Comparison of ENCODE assay signal across 22 cellular contexts in genomic region chr16:70468776-70469525, GRCh38.
"Had no signal": no experiment of that assay in that cellular context is flagged by ENCODE, and none has a peak within 500 bp of the region (broad histone marks: within the 10 kb centered on the region; RNA-seq: fewer than 3 reads in every experiment).

No MANE protein-coding gene starts in this region.

- H3K27ac ChIP-seq: esophagus muscularis mucosa, foreskin keratinocyte, ovary, right atrium auricular region, thoracic aorta had no signal

- H3K27ac Mint-ChIP-seq: activated CD4-positive, alpha-beta T cell treated with anti-CD3 and anti-CD28 coated beads for 36 hours; activated T-helper 2 cell treated with anti-CD3 and anti-CD28 coated beads, Interferon-gamma antibody, Interleukin-2, Interleukin-4, amounts not matched to agents 10 μg/mL and 5 μg/mL and 100 μg/mL, durations not matched to agents 14 hours and 24 hours and 36 hours; natural killer cell treated with Interleukin-12 subunit alpha and Interleukin-12 subunit beta and Interleukin-15 and Interleukin-18, amount 100 ng/mL, for 72 hours; T-helper 2 cell treated with Interferon-gamma antibody and Interleukin-4, amounts not matched to agents 5 μg/mL and 100 μg/mL, for 36 hours had no signal

- H3K4me1 ChIP-seq: esophagus muscularis mucosa, foreskin keratinocyte, right atrium auricular region had no signal

- H3K27me3 Mint-ChIP-seq: activated CD4-positive, alpha-beta T cell treated with anti-CD3 and anti-CD28 coated beads for 36 hours; central memory CD8-positive, alpha-beta T cell; natural killer cell treated with Interleukin-12 subunit alpha and Interleukin-12 subunit beta and Interleukin-15 and Interleukin-18, amount 100 ng/mL, for 72 hours; T-cell had no signal

- H3K36me3 Mint-ChIP-seq: activated naive CD4-positive, alpha-beta T cell treated with anti-CD3 and anti-CD28 coated beads, Interleukin-2, amount 50 U/mL, for 72 hours; natural killer cell treated with Interleukin-12 subunit alpha and Interleukin-12 subunit beta and Interleukin-15 and Interleukin-18, amount 100 ng/mL, for 72 hours had no signal

- H3K9me3 ChIP-seq: esophagus muscularis mucosa, mucosa of descending colon, ovary, right atrium auricular region, thoracic aorta had no signal

- H3K4me3 Mint-ChIP-seq: activated CD4-positive, alpha-beta T cell treated with anti-CD3 and anti-CD28 coated beads for 36 hours; activated T-cell treated with anti-CD3 and anti-CD28 coated beads, Interleukin-2, amount 50 U/mL, for 4 hours; central memory CD8-positive, alpha-beta T cell; natural killer cell treated with Interleukin-12 subunit alpha and Interleukin-12 subunit beta and Interleukin-15 and Interleukin-18, amount 100 ng/mL, for 72 hours; T-cell; T-helper 2 cell treated with Interferon-gamma antibody and Interleukin-4, amounts not matched to agents 5 μg/mL and 100 μg/mL, for 36 hours had no signal

- H3K4me3 ChIP-seq: esophagus muscularis mucosa, mucosa of descending colon, ovary, right atrium auricular region, thoracic aorta had no signal

- H3K4me1 Mint-ChIP-seq: activated CD4-positive, alpha-beta T cell treated with anti-CD3 and anti-CD28 coated beads for 36 hours; T-cell had no signal

- H3K9me3 Mint-ChIP-seq: activated naive CD4-positive, alpha-beta T cell treated with anti-CD3 and anti-CD28 coated beads, Interleukin-2, amount 50 U/mL, for 72 hours; activated T-cell treated with anti-CD3 and anti-CD28 coated beads, Interleukin-2, amount 50 U/mL, for 4 hours; activated T-helper 2 cell treated with anti-CD3 and anti-CD28 coated beads, Interferon-gamma antibody, Interleukin-2, Interleukin-4, amounts not matched to agents 10 μg/mL and 5 μg/mL and 100 μg/mL, durations not matched to agents 14 hours and 24 hours and 36 hours; central memory CD8-positive, alpha-beta T cell; natural killer cell treated with Interleukin-12 subunit alpha and Interleukin-12 subunit beta and Interleukin-15 and Interleukin-18, amount 100 ng/mL, for 72 hours; T-cell; T-helper 2 cell treated with Interferon-gamma antibody and Interleukin-4, amounts not matched to agents 5 μg/mL and 100 μg/mL, for 36 hours had no signal

- ATAC-seq: activated CD4-positive, alpha-beta T cell treated with anti-CD3 and anti-CD28 coated beads for 36 hours; activated naive CD4-positive, alpha-beta T cell treated with anti-CD3 and anti-CD28 coated beads, Interleukin-2, amount 50 U/mL, for 72 hours; activated T-cell treated with anti-CD3 and anti-CD28 coated beads, Interleukin-2, amount 50 U/mL, for 4 hours; foreskin keratinocyte; left cardiac atrium; left ventricle myocardium superior; mucosa of descending colon; T-cell had no signal

- H3K36me3 ChIP-seq: ovary had no signal

- H3K27me3 ChIP-seq: esophagus muscularis mucosa, foreskin keratinocyte, ovary, right atrium auricular region had no signal

- DNase-seq: activated CD4-positive, alpha-beta T cell treated with anti-CD3 and anti-CD28 coated beads for 36 hours; activated CD4-positive, alpha-beta T cell treated with anti-CD3 and anti-CD28 coated beads, Interleukin-2, amount 50 U/mL, for 48 hours; activated CD4-positive, CD25-positive, alpha-beta regulatory T cell; activated T-cell treated with anti-CD3 and anti-CD28 coated beads, Interleukin-2, amount 50 U/mL, for 4 hours; dermis blood vessel endothelial cell; effector CD4-positive, alpha-beta T cell; foreskin keratinocyte; left cardiac atrium; left ventricle myocardium superior; mucosa of descending colon; ovary; stimulated activated naive CD4-positive, alpha-beta T cell treated with Interleukin-2 at 50 U/mL for 16 hours; T-cell; trophoblast cell had no signal
